Comparison of ENCODE assay signal across 14 cellular contexts in genomic region chr22:43066844-43067385, GRCh38. TPM values are rescaled to one million over a fixed set of nuclear protein-coding genes. Genes with fewer than 3 reads are reported as not detected.
DNase-seq lines count a peak whose midpoint lies in the region; ATAC-seq and TF ChIP-seq lines count a peak whose summit lies in the region.
"Had no signal": no experiment of that assay in that cellular context is flagged by ENCODE, and none has a peak within 500 bp of the region (broad histone marks: within the 10 kb centered on the region; RNA-seq: fewer than 3 reads in every experiment).

No MANE protein-coding gene starts in this region.

- no peak for TF ChIP-seq EP300 in SK-N-SH (IDR thresholded peaks at IDR 0.05; ENCODE audit: borderline replicate concordance in 1 of 2, low read depth in 1 of 2, low read length in 1 of 2)

- H3K4me3 ChIP-seq in SK-N-SH (ENCODE audit: low read depth in 2 of 2, low read length in 1 of 2): no peak overlapping the region
- no peak overlapping the region for H3K4me3 ChIP-seq in foreskin fibroblast (ENCODE audit: low read depth in 1 of 2, low read length in 2 of 2)
- H3K4me3 ChIP-seq in thoracic aorta: no peak overlapping the region

- no peak for TF ChIP-seq RAD21 in SK-N-SH (IDR thresholded peaks at IDR 0.05; ENCODE audit: low read length)

- H3K27ac ChIP-seq in SK-N-SH (ENCODE audit: low read depth in 2 of 2, low read length in 1 of 2): no peak overlapping the region
- peak overlapping the region; percentile 57 to 65 for H3K27ac ChIP-seq in thoracic aorta

- H3K9me2 ChIP-seq in SK-N-SH: no peaks in the 10 kb centered on the region

- H3K36me3 ChIP-seq in SK-N-SH (replicated peaks in 1 of 2; ENCODE audit: control insufficient read depth in 1 of 2, insufficient read depth in 2 of 2, low read length in 1 of 2) (no peaks in the 10 kb centered on the region), thoracic aorta (peaks cover 10% of the 10 kb centered on the region)

- ATAC-seq in SK-N-SH treated with all-trans-retinoic acid at 6 μM for 48 hours (no peak; the same call in 2 of the 3 replicates), thoracic aorta (ENCODE audit: insufficient number of reproducible peaks, low FRiP score, low read depth) (no peak), GM19452 (IDR thresholded peaks at IDR 0.05; ENCODE audit: unreplicated experiment) (no peak)

- WGBS in SK-N-SH (ENCODE audit: low lambda C conversion rate): 79% methylated on average over 5 of the region's 11 CpGs

- no peaks in the 10 kb centered on the region for H3K79me2 ChIP-seq in SK-N-SH (ENCODE audit: insufficient read depth)

- no peak overlapping the region for H3K4me2 ChIP-seq in SK-N-SH

- no peak overlapping the region for H2AFZ ChIP-seq in SK-N-SH (ENCODE audit: low read depth)

- TF ChIP-seq CTCF in SK-N-SH (IDR thresholded peaks at IDR 0.05) (no peak), foreskin fibroblast (IDR thresholded peaks at IDR 0.05; ENCODE audit: low read depth, low read length) (no peak), thoracic aorta (IDR thresholded peaks at IDR 0.05) (no peak)

- H4K20me1 ChIP-seq in SK-N-SH (ENCODE audit: insufficient read depth): no peaks in the 10 kb centered on the region

- CTCF ChIA-PET in SK-N-SH (lab: Yijun Ruan, JAX): no interaction called here

- no peak overlapping the region for H3K9ac ChIP-seq in SK-N-SH

- no peaks in the 10 kb centered on the region for H3K4me1 ChIP-seq in SK-N-SH (ENCODE audit: control insufficient read depth in 1 of 2, insufficient read depth in 2 of 2, low read depth in 1 of 2, low read length in 1 of 2)
- H3K4me1 ChIP-seq in thoracic aorta (ENCODE audit: control insufficient read depth in 1 of 2, low read depth in 2 of 2): no peaks in the 10 kb centered on the region

- H3K9me3 ChIP-seq in SK-N-SH (no peaks in the 10 kb centered on the region), thoracic aorta (no peaks in the 10 kb centered on the region)

- POLR2A ChIA-PET in SK-N-SH (lab: Yijun Ruan, JAX): no interaction called here

- in situ Hi-C loops in ACHN (cut with HindIII; ENCODE audit: low pct_ligation_motif_present, low pct_unique_long_range_greater_than_20kb, low sequenced_read_pairs): no loop called here

- DNase-seq in SK-N-SH: no peak
- DNase-seq in SW480 (ENCODE audit: low spot score): peak; percentile 49
- peak; percentile 32 to 63 for DNase-seq in foreskin fibroblast
- DNase-seq in thoracic aorta (ENCODE audit: low spot score): no peak
- DNase-seq in ACHN: no peak
- DNase-seq in middle frontal gyrus (ENCODE audit: extremely low spot score, low spot score): no peak
- DNase-seq: 8988T; activated CD4-positive, alpha-beta T cell treated with anti-CD3 and anti-CD28 coated beads for 48 hours; activated effector memory CD4-positive, alpha-beta T cell treated with Interleukin-2 at 50 U/mL for 16 hours; mesendoderm; NCI-H1105 treated with DMSO at 0.1 percent for 48 hours; NCI-H526 treated with DMSO at 0.1 percent for 48 hours had no signal

- H3F3A ChIP-seq in SK-N-SH (replicated peaks; ENCODE audit: insufficient read depth): no peaks in the 10 kb centered on the region

- H3K27me3 ChIP-seq in SK-N-SH (ENCODE audit: insufficient read depth): no peaks in the 10 kb centered on the region
- H3K27me3 ChIP-seq in thoracic aorta (replicated peaks; ENCODE audit: insufficient read depth): no peaks in the 10 kb centered on the region

TF ChIP-seq in SK-N-SH, 30 proteins besides CTCF, POLR2A, EP300 and RAD21:
- TF ChIP-seq FOSL2 (IDR thresholded peaks at IDR 0.05; ENCODE audit: borderline replicate concordance, low read depth) (peak; percentile 4; the same call in 1 of the 2 replicates), PBX3 (IDR thresholded peaks at IDR 0.05) (no peak), EZH2phosphoT487 (IDR thresholded peaks at IDR 0.05; ENCODE audit: borderline replicate concordance, low read depth) (no peak)

TF ChIP-seq in SK-N-SH treated with all-trans-retinoic acid at 6 μM for 48 hours, 23 proteins besides CTCF, POLR2A, EP300 and RAD21:
- TF ChIP-seq ARNTL (CRISPR knock-in tag; IDR thresholded peaks at IDR 0.05; ENCODE audit: borderline replicate concordance, low read depth) (no peak), ZFP30 (CRISPR knock-in tag; IDR thresholded peaks at IDR 0.05) (no peak), PPARA (CRISPR knock-in tag; IDR thresholded peaks at IDR 0.05; ENCODE audit: borderline replicate concordance) (no peak), ZFP3 (CRISPR knock-in tag; IDR thresholded peaks at IDR 0.05) (no peak), ZC3H10 (CRISPR knock-in tag; IDR thresholded peaks at IDR 0.05) (no peak), ZNF8 (CRISPR knock-in tag; IDR thresholded peaks at IDR 0.05) (no peak), CSRNP3 (CRISPR knock-in tag; IDR thresholded peaks at IDR 0.05) (no peak), SNAI2 (CRISPR knock-in tag; IDR thresholded peaks at IDR 0.05) (no peak), ZNF565 (CRISPR knock-in tag; conservative IDR thresholded peaks at IDR 0.05; ENCODE audit: low read depth) (no peak), BACH2 (CRISPR knock-in tag; IDR thresholded peaks at IDR 0.05; ENCODE audit: borderline replicate concordance) (no peak), OSR1 (CRISPR knock-in tag; IDR thresholded peaks at IDR 0.05) (no peak), ZNF70 (CRISPR knock-in tag; IDR thresholded peaks at IDR 0.05) (no peak)

RNA-seq across cellular contexts. Expression of gene TTLL1, which starts 22.3 kb away (rescaled TPM):
- polyA plus RNA-seq in SK-N-SH (2012; rRNA removed): 14.0 and 14.3 TPM in 2 replicates
- 11.5 and 13.8 TPM in 2 replicates for polyA plus RNA-seq in SK-N-SH (2012; cell fraction: cytosol; rRNA removed)
- 7.2 and 8.4 TPM in 2 replicates for polyA plus RNA-seq in SK-N-SH (2012; cell fraction: nucleus; rRNA removed)
- total RNA-seq in thoracic aorta: 1 to 10 TPM; 1.1 to 4.3 TPM

RNA-seq across cellular contexts. Expression of gene BIK, which starts 43.6 kb away (rescaled TPM):
- 0.24 and 0.66 TPM in 2 replicates for polyA plus RNA-seq in SK-N-SH (2012; rRNA removed)
- polyA plus RNA-seq in SK-N-SH (2012; cell fraction: cytosol; rRNA removed): 0.18 and 0.22 TPM in 2 replicates
- 0.37 and 0.48 TPM in 2 replicates for polyA plus RNA-seq in SK-N-SH (2012; cell fraction: nucleus; rRNA removed)
- total RNA-seq in thoracic aorta: not detected

RNA-seq across cellular contexts. Expression of gene PACSIN2, which starts 52.0 kb away (rescaled TPM):
- polyA plus RNA-seq in SK-N-SH (2012; rRNA removed): 60.5 and 63.1 TPM in 2 replicates
- polyA plus RNA-seq in SK-N-SH (2012; cell fraction: cytosol; rRNA removed): 42.5 and 51.5 TPM in 2 replicates
- 53.0 and 54.4 TPM in 2 replicates for polyA plus RNA-seq in SK-N-SH (2012; cell fraction: nucleus; rRNA removed)
- 100 to 1,000 TPM; 135 to 155 TPM for total RNA-seq in thoracic aorta

Comparison
In these comparisons a context has a peak if more than half of its experiments do, and no peak if none do; other contexts are left out.
1. DNase-seq: peak in SW480 (single experiment) and foreskin fibroblast (2 of 2); none in SK-N-SH (single experiment), thoracic aorta (single experiment), ACHN (single experiment) and middle frontal gyrus (single experiment).
2. H3K27ac ChIP-seq: peak in thoracic aorta (2 of 2); none in SK-N-SH (0 of 2).